8 cellular contexts compared by ENCODE assay signal in genomic region chr11:5880329-5880728, GRCh38.
"Had no signal": no experiment of that assay in that cellular context is flagged by ENCODE, and none has a peak within 500 bp of the region (broad histone marks: within the 10 kb centered on the region; RNA-seq: fewer than 3 reads in every experiment).

Gene OR52E4, plus strand, starts transcription at chr11:5880629. Its CDS starts 3,664 bp downstream, at chr11:5884293.

- H3K4me1 Mint-ChIP-seq: GM23338, H9 had no signal

- H3K9me3 Mint-ChIP-seq: GM23338 had no signal

- H3K27ac Mint-ChIP-seq: GM23338, H9, HFFc6 had no signal

- DNase-seq: GM23248, GOT3, H7, H9, HCEC 1CT, HFFc6 had no signal

- ATAC-seq: GM23338, HCT116 had no signal

- H3K4me3 Mint-ChIP-seq: GM23338, H9, HFFc6 had no signal
